2 cellular contexts compared by ENCODE assay signal in the genomic region with DNA sequence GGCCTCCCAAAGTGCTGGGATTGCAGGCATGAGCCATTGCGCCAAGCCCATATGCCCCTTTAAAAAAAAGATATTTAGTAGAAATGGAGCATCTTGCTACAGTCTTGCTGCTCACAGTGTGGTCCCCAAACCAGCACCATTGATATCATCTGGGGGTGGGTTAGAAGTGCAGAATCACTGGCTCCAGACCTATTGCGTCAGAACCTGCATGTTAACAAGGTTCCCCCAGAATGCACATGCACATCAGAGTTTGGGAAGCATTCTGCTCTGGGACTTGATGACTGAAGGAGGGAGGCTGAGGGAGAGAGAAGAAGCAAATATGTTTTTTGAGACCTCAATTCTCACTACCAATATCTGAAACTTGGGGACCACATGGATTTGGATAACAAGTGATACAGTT.
A peak's percentile ranks its signal among the peaks of the same experiment; 100 is the strongest.
TF ChIP-seq lines count a peak whose summit lies in the region.

No MANE protein-coding gene starts in this region.

TF ChIP-seq in IMR-90, 13 proteins besides CTCF, POLR2A, EP300 and RAD21:
- TF ChIP-seq CEBPB (IDR thresholded peaks at IDR 0.05; ENCODE audit: low read depth, low read length) = peak; percentile 58
- no peak for TF ChIP-seq SMC3 (IDR thresholded peaks at IDR 0.05; ENCODE audit: low read depth, low read length)
- TF ChIP-seq RCOR1 (IDR thresholded peaks at IDR 0.05; ENCODE audit: insufficient replicate concordance, low read length) = no peak
- no peak for TF ChIP-seq MAFK (IDR thresholded peaks at IDR 0.05; ENCODE audit: low read depth, low read length)
- TF ChIP-seq MXI1 (IDR thresholded peaks at IDR 0.05; ENCODE audit: borderline replicate concordance, low read depth, low read length) = no peak
- no peak for TF ChIP-seq CHD1 (IDR thresholded peaks at IDR 0.05; ENCODE audit: low read depth, low read length)
- TF ChIP-seq ELK1 (IDR thresholded peaks at IDR 0.05; ENCODE audit: borderline replicate concordance, low read depth, low read length) = no peak

TF ChIP-seq in K562, 482 proteins besides CTCF, POLR2A, EP300 and RAD21:
- TF ChIP-seq CEBPB (tag; IDR thresholded peaks at IDR 0.05) = peak; percentile 38; the same call in 1 of the 2 replicates
- no peak for TF ChIP-seq PHB (CRISPR knock-in tag; IDR thresholded peaks at IDR 0.05)
- TF ChIP-seq HCFC1 (IDR thresholded peaks at IDR 0.05; ENCODE audit: low read depth, low read length) = no peak
- TF ChIP-seq TCF3 (CRISPR knock-in tag; IDR thresholded peaks at IDR 0.05) = no peak
